12 cellular contexts compared by ENCODE assay signal in genomic region chr11:46528445-46529085, GRCh38.
DNase-seq lines count a peak whose midpoint lies in the region; ATAC-seq and TF ChIP-seq lines count a peak whose summit lies in the region.
"Had no signal": no experiment of that assay in that cellular context is flagged by ENCODE, and none has a peak within 500 bp of the region (broad histone marks: within the 10 kb centered on the region; RNA-seq: fewer than 3 reads in every experiment).

No MANE protein-coding gene starts in this region.

- H3K9me3 ChIP-seq in cardiac muscle cell (ENCODE audit: low read depth), result no peaks in the 10 kb centered on the region
- peaks cover 6% of the 10 kb centered on the region for H3K9me3 ChIP-seq in vagina

- no peak for TF ChIP-seq POLR2A in vagina (IDR thresholded peaks at IDR 0.05)

- H3K4me1 ChIP-seq in cardiac muscle cell (ENCODE audit: low read depth) (peaks cover 11% of the 10 kb centered on the region), vagina (peaks cover 16% of the 10 kb centered on the region)

- intact Hi-C loops in left cardiac atrium (cut with DNase I), result loop anchor here in 1 of 2 donors (5.0 kb wide), 1 partner anchor 36 kb away; no protein-coding TSS in a partner anchor
- intact Hi-C loops in vagina (cut with DNase I), result no loop called here
- intact Hi-C loops in posterior cingulate gyrus (cut with DNase I), result no loop called here

- H3K27me3 ChIP-seq in cardiac muscle cell (no peaks in the 10 kb centered on the region), vagina (no peaks in the 10 kb centered on the region)
- H3K27me3 ChIP-seq: spleen had no signal

- H3K4me3 ChIP-seq in cardiac muscle cell, result no peak overlapping the region
- no peak overlapping the region for H3K4me3 ChIP-seq in vagina
- H3K4me3 ChIP-seq: spleen had no signal

- no peak for DNase-seq in cardiac muscle cell (ENCODE audit: low read depth in 1 of 2, low spot score in 1 of 2)
- DNase-seq in left cardiac atrium, result no peak
- no peak for DNase-seq in caudate nucleus (lab: John Stamatoyannopoulos, UW)
- DNase-seq in stimulated activated CD4-positive, alpha-beta T cell treated with anti-CD3 and anti-CD28 coated beads, Interleukin-4, amount 100 ng/mL, for 24 hours, result peak; percentile 31
- DNase-seq in vagina (ENCODE audit: extremely low spot score in 2 of 2), result no peak
- DNase-seq in posterior cingulate gyrus, result no peak
- DNase-seq: hippocampal formation, KBM-7 had no signal

- H3K27ac ChIP-seq in cardiac muscle cell (peak overlapping the region; percentile 50), caudate nucleus (ENCODE audit: low read depth, low read length) (peak overlapping the region; percentile 58), vagina (no peak overlapping the region)
- H3K27ac ChIP-seq: HL-60 had no signal

- ATAC-seq in left cardiac atrium (no peak), HG03521 (IDR thresholded peaks at IDR 0.05; ENCODE audit: unreplicated experiment) (peak; percentile 12), HG02938 (IDR thresholded peaks at IDR 0.05; ENCODE audit: unreplicated experiment) (no peak)

- no peaks in the 10 kb centered on the region for H3K36me3 ChIP-seq in cardiac muscle cell
- no peaks in the 10 kb centered on the region for H3K36me3 ChIP-seq in vagina

- TF ChIP-seq CTCF in cardiac muscle cell (IDR thresholded peaks at IDR 0.05; ENCODE audit: low read depth, low read length), result no peak
- TF ChIP-seq CTCF in vagina (IDR thresholded peaks at IDR 0.05), result no peak
